In the genomic region with DNA sequence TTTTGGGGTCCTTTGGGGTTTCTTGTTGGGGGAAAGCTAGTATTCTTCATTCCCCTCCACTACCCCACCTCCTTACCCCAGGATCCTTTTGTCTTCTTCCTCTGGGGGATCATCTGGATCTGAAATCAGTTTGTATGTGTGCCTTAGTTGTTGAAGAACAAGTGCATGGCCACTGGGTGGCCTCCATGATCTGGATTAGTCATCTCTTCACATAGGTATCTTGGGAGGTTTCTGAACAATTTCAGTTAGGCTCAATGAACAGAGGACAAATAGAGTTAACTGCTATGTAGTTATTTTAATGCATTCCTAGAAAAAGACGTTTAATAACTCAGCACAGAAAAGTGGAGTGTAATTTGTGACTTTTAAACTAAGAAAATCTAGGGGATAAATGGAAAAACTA, we compare ENCODE assay signal across 9 cellular contexts. TPM values are rescaled to one million over a fixed set of nuclear protein-coding genes. Genes with fewer than 3 reads are reported as not detected.
A peak's percentile ranks its signal among the peaks of the same experiment; 100 is the strongest.
DNase-seq lines count a peak whose midpoint lies in the region; ATAC-seq and TF ChIP-seq lines count a peak whose summit lies in the region.
"Had no signal": no experiment of that assay in that cellular context is flagged by ENCODE, and none has a peak within 500 bp of the region (broad histone marks: within the 10 kb centered on the region; RNA-seq: fewer than 3 reads in every experiment).

No MANE protein-coding gene starts in this region.

- peak; percentile 37 to 63 for ATAC-seq in activated naive CD4-positive, alpha-beta T cell treated with anti-CD3 and anti-CD28 coated beads, Interleukin-2, amount 50 U/mL, for 72 hours
- ATAC-seq in HG03521 (IDR thresholded peaks at IDR 0.05; ENCODE audit: unreplicated experiment) (peak; percentile 50), GM19328 (IDR thresholded peaks at IDR 0.05; ENCODE audit: unreplicated experiment) (no peak)
- ATAC-seq in stimulated activated memory B cell treated with anti-CD40 and anti-IgM and Interleukin-4, amounts not matched to agents 10 μg/mL and 1 μg/mL and 100 μg/mL, for 72 hours: no peak

- H3K9me3 Mint-ChIP-seq in activated naive CD4-positive, alpha-beta T cell treated with anti-CD3 and anti-CD28 coated beads, Interleukin-2, amount 50 U/mL, for 72 hours: no peaks in the 10 kb centered on the region
- no peaks in the 10 kb centered on the region for H3K9me3 Mint-ChIP-seq in stimulated activated memory B cell treated with anti-CD40 and anti-IgM and Interleukin-4, amounts not matched to agents 10 μg/mL and 1 μg/mL and 100 μg/mL, for 72 hours
- H3K9me3 Mint-ChIP-seq: activated T-cell treated with anti-CD3 and anti-CD28 coated beads, Interleukin-2, amount 50 U/mL, for 4 hours had no signal

- H2AFZ ChIP-seq in osteoblast (ENCODE audit: low read length): no peak overlapping the region

- no peak overlapping the region for H3K27ac Mint-ChIP-seq in activated naive CD4-positive, alpha-beta T cell treated with anti-CD3 and anti-CD28 coated beads, Interleukin-2, amount 50 U/mL, for 72 hours
- no peak overlapping the region for H3K27ac Mint-ChIP-seq in stimulated activated memory B cell treated with anti-CD40 and anti-IgM and Interleukin-4, amounts not matched to agents 10 μg/mL and 1 μg/mL and 100 μg/mL, for 72 hours

- no peaks in the 10 kb centered on the region for H3K36me3 Mint-ChIP-seq in activated naive CD4-positive, alpha-beta T cell treated with anti-CD3 and anti-CD28 coated beads, Interleukin-2, amount 50 U/mL, for 72 hours
- no peaks in the 10 kb centered on the region for H3K36me3 Mint-ChIP-seq in stimulated activated memory B cell treated with anti-CD40 and anti-IgM and Interleukin-4, amounts not matched to agents 10 μg/mL and 1 μg/mL and 100 μg/mL, for 72 hours

- H3K4me3 ChIP-seq in osteoblast (ENCODE audit: insufficient read depth, low read length): no peak overlapping the region

- peaks cover 17% of the 10 kb centered on the region for H3K4me1 Mint-ChIP-seq in stimulated activated memory B cell treated with anti-CD40 and anti-IgM and Interleukin-4, amounts not matched to agents 10 μg/mL and 1 μg/mL and 100 μg/mL, for 72 hours

- H3K79me2 ChIP-seq in osteoblast (ENCODE audit: insufficient read depth, low read length): no peaks in the 10 kb centered on the region

- no peaks in the 10 kb centered on the region for H3K36me3 ChIP-seq in osteoblast (ENCODE audit: insufficient read depth, low read length)

- H3K27me3 ChIP-seq in osteoblast (ENCODE audit: insufficient read depth, low read length): no peaks in the 10 kb centered on the region

- peak; percentile 21 for TF ChIP-seq CTCF in osteoblast (IDR thresholded peaks at IDR 0.05; ENCODE audit: extremely low read depth, low read depth, low read length)

- H3K27ac ChIP-seq in osteoblast (ENCODE audit: low read depth, low read length): no peak overlapping the region

- DNase-seq in activated naive CD4-positive, alpha-beta T cell treated with anti-CD3 and anti-CD28 coated beads, Interleukin-2, amount 50 U/mL, for 72 hours (ENCODE audit: low spot score in 2 of 2): no peak
- no peak for DNase-seq in activated naive CD4-positive, alpha-beta T cell (lab: John Stamatoyannopoulos, UW)
- DNase-seq in amniotic epithelial cell (ENCODE audit: low read depth): peak; percentile 32
- DNase-seq in osteoblast (ENCODE audit: insufficient read length, low spot score, missing footprints): no peak
- DNase-seq in AG08395 (ENCODE audit: low spot score): no peak
- DNase-seq: activated T-cell treated with anti-CD3 and anti-CD28 coated beads, Interleukin-2, amount 50 U/mL, for 4 hours had no signal

- H3K27me3 Mint-ChIP-seq in stimulated activated memory B cell treated with anti-CD40 and anti-IgM and Interleukin-4, amounts not matched to agents 10 μg/mL and 1 μg/mL and 100 μg/mL, for 72 hours: no peaks in the 10 kb centered on the region

- no peaks in the 10 kb centered on the region for H3K9me3 ChIP-seq in osteoblast (ENCODE audit: low read depth, low read length)

- H4K20me1 ChIP-seq in osteoblast (ENCODE audit: insufficient read depth, low read length): no peaks in the 10 kb centered on the region

- no peaks in the 10 kb centered on the region for H3K4me1 ChIP-seq in osteoblast (ENCODE audit: insufficient read depth, low read length)

- no peak overlapping the region for H3K4me3 Mint-ChIP-seq in stimulated activated memory B cell treated with anti-CD40 and anti-IgM and Interleukin-4, amounts not matched to agents 10 μg/mL and 1 μg/mL and 100 μg/mL, for 72 hours
- H3K4me3 Mint-ChIP-seq: activated T-cell treated with anti-CD3 and anti-CD28 coated beads, Interleukin-2, amount 50 U/mL, for 4 hours had no signal

- no peak overlapping the region for H3K4me2 ChIP-seq in osteoblast (ENCODE audit: insufficient read depth, low read length)

RNA-seq across cellular contexts. Expression of a gene that starts 7.1 kb away (rescaled TPM):
- 10 to 100 TPM in 1 of 2 donors, 1 to 10 TPM in 1; 7.7 to 13.7 TPM for total RNA-seq in activated naive CD4-positive, alpha-beta T cell treated with anti-CD3 and anti-CD28 coated beads, Interleukin-2, amount 50 U/mL, for 72 hours
- total RNA-seq in osteoblast: 12.3 and 17.4 TPM in 2 replicates

Comparison
In these comparisons a context has a peak if more than half of its experiments do, and no peak if none do; other contexts are left out.
1. ATAC-seq: peak in activated naive CD4-positive, alpha-beta T cell treated with anti-CD3 and anti-CD28 coated beads, Interleukin-2, amount 50 U/mL, for 72 hours (2 of 2) and HG03521 (single experiment); none in stimulated activated memory B cell treated with anti-CD40 and anti-IgM and Interleukin-4, amounts not matched to agents 10 μg/mL and 1 μg/mL and 100 μg/mL, for 72 hours (single experiment) and GM19328 (single experiment).